ENCODE assay signal across 12 cellular contexts in the genomic region with DNA sequence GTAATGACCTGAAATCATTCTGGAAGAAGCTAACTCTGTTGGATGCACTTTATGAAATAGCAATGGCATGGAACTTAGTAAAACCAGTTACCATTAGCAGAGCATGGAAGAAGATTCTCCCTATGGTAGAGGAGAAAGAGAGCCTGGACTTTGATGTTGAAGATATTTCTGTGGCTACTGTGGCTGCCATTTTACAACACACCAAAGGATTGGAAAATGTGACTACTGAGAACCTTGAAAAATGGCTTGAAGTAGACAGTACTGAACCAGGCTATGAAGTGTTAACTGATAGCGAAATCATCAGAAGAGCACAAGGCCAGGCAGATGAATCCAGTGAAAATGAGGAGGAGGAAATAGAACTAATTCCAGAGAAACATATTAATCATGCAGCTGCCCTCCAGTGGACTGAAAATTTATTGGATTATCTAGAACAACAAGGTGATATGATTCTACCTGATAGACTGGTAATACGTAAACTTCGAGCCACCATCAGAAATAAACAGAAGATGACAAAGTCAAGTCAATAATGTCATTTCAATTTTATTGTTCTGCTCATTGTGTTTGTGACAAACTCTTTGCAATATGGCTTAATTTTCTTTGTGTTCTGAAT. TPM values are rescaled to one million over a fixed set of nuclear protein-coding genes. Genes with fewer than 3 reads are reported as not detected.
A peak's percentile ranks its signal among the peaks of the same experiment; 100 is the strongest.
DNase-seq lines count a peak whose midpoint lies in the region; ATAC-seq and TF ChIP-seq lines count a peak whose summit lies in the region.
"Had no signal": no experiment of that assay in that cellular context is flagged by ENCODE, and none has a peak within 500 bp of the region (broad histone marks: within the 10 kb centered on the region; RNA-seq: fewer than 3 reads in every experiment).

No MANE protein-coding gene starts in this region.

- H3K27me3 Mint-ChIP-seq in activated CD8-positive, alpha-beta T cell treated with anti-CD3 and anti-CD28 coated beads, Interleukin-2, amount 10 ng/mL, durations not matched to agents 7 days and 5 days (ENCODE audit: low read depth): no peaks in the 10 kb centered on the region

- no peak overlapping the region for H3K4me3 ChIP-seq in BLaER1
- no peak overlapping the region for H3K4me3 ChIP-seq in uterus

- no peak for TF ChIP-seq POLR2A in uterus (IDR thresholded peaks at IDR 0.05)

- H3K4me1 Mint-ChIP-seq in activated CD8-positive, alpha-beta T cell treated with anti-CD3 and anti-CD28 coated beads, Interleukin-2, amount 10 ng/mL, durations not matched to agents 7 days and 5 days (ENCODE audit: low read depth): peaks cover 48% of the 10 kb centered on the region

- peaks cover 29% of the 10 kb centered on the region for H3K36me3 Mint-ChIP-seq in activated CD8-positive, alpha-beta T cell treated with anti-CD3 and anti-CD28 coated beads, Interleukin-2, amount 10 ng/mL, durations not matched to agents 7 days and 5 days (ENCODE audit: low read depth)

- 0 out of 2 replicates have a peak overlapping the region, but pooled peaks have one; percentile 87 for H3K4me2 ChIP-seq in BLaER1

- H3K27me3 ChIP-seq in BLaER1 (no peaks in the 10 kb centered on the region), uterus (no peaks in the 10 kb centered on the region)
- H3K27me3 ChIP-seq: heart left ventricle had no signal

- H3K27ac ChIP-seq in BLaER1 (no peak overlapping the region), uterus (no peak overlapping the region)
- H3K27ac ChIP-seq: heart left ventricle had no signal

- peak; percentile 12 for TF ChIP-seq CTCF in GM12873 (IDR thresholded peaks at IDR 0.05; ENCODE audit: insufficient read depth, low read depth, low read length, missing control alignments)
- TF ChIP-seq CTCF in uterus (IDR thresholded peaks at IDR 0.05): no peak

- H3K4me1 ChIP-seq in BLaER1 (peaks cover 34% of the 10 kb centered on the region), uterus (no peaks in the 10 kb centered on the region)

- H4K20me1 ChIP-seq in BLaER1: no peaks in the 10 kb centered on the region; the same call in 1 of the 2 replicates

- no peak for ATAC-seq in activated CD8-positive, alpha-beta T cell treated with anti-CD3 and anti-CD28 coated beads, Interleukin-2, amount 10 ng/mL, durations not matched to agents 7 days and 5 days
- no peak for ATAC-seq in GM19328 (IDR thresholded peaks at IDR 0.05; ENCODE audit: unreplicated experiment)
- ATAC-seq: heart left ventricle had no signal

- intact Hi-C loops in uterus (cut with DNase I; ENCODE audit: low total_unique reads): no loop called here

- POLR2A ChIA-PET in activated CD8-positive, alpha-beta T cell treated with anti-CD3 and anti-CD28 coated beads, Interleukin-2, amount 10 ng/mL, durations not matched to agents 7 days and 5 days (lab: Charles Lee): no interaction called here

- no peak overlapping the region for H3K9ac ChIP-seq in BLaER1

- no peaks in the 10 kb centered on the region for H3K9me3 Mint-ChIP-seq in activated CD8-positive, alpha-beta T cell treated with anti-CD3 and anti-CD28 coated beads, Interleukin-2, amount 10 ng/mL, durations not matched to agents 7 days and 5 days (ENCODE audit: insufficient read depth)

- CTCF ChIA-PET in activated CD8-positive, alpha-beta T cell treated with anti-CD3 and anti-CD28 coated beads, Interleukin-2, amount 10 ng/mL, durations not matched to agents 7 days and 5 days (lab: Charles Lee): interaction anchor here (0.6 to 1.4 kb wide), 3 partner anchors 337 to 632 kb away, joined by 3 to 5 read pairs (median 4); no protein-coding TSS in a partner anchor

- peak overlapping the region; percentile 91 for H3K4me3 Mint-ChIP-seq in activated CD8-positive, alpha-beta T cell treated with anti-CD3 and anti-CD28 coated beads, Interleukin-2, amount 10 ng/mL, durations not matched to agents 7 days and 5 days

- H3K9me3 ChIP-seq in BLaER1 (no peaks in the 10 kb centered on the region), uterus (no peaks in the 10 kb centered on the region)
- H3K9me3 ChIP-seq: heart left ventricle had no signal

- H3K36me3 ChIP-seq in BLaER1: no peaks in the 10 kb centered on the region
- no peaks in the 10 kb centered on the region for H3K36me3 ChIP-seq in uterus

- H3K27ac Mint-ChIP-seq in activated CD8-positive, alpha-beta T cell treated with anti-CD3 and anti-CD28 coated beads, Interleukin-2, amount 10 ng/mL, durations not matched to agents 7 days and 5 days: no peak overlapping the region

- no peak for DNase-seq in activated CD8-positive, alpha-beta T cell treated with anti-CD3 and anti-CD28 coated beads, Interleukin-2, amount 10 ng/mL, durations not matched to agents 7 days and 5 days
- peak; percentile 18 for DNase-seq in iris pigment epithelial cell (ENCODE audit: low read depth)
- DNase-seq in activated CD8-positive, alpha-beta memory T cell treated with anti-CD3 and anti-CD28 coated beads, Interleukin-2, amount 50 U/mL, for 48 hours: no peak
- no peak for DNase-seq in uterus
- DNase-seq in NOMO-1 treated with dmso at 0.1 percent for 144 hours (lab: John Stamatoyannopoulos, UW; ENCODE audit: unreplicated experiment): no peak
- DNase-seq: cortex of kidney, heart left ventricle, NCI-H446 treated with DMSO at 0.1 percent for 48 hours, small intestine had no signal

RNA-seq across cellular contexts. Expression of a gene that starts 2.0 kb away (rescaled TPM):
- total RNA-seq in activated CD8-positive, alpha-beta T cell treated with anti-CD3 and anti-CD28 coated beads, Interleukin-2, amount 10 ng/mL, durations not matched to agents 7 days and 5 days: 10 to 100 TPM in 1 of 2 experiments, 1 to 10 TPM in 1; 9.4 to 10.3 TPM
- 10 to 100 TPM in 2 of 4 donors, 1 to 10 TPM in 2; 2.4 to 27.7 (median 7.5) TPM for total RNA-seq in uterus

RNA-seq across cellular contexts. Expression of a gene that starts 2.1 kb away (rescaled TPM):
- 10 to 100 TPM; 35.7 to 37.5 TPM for total RNA-seq in activated CD8-positive, alpha-beta T cell treated with anti-CD3 and anti-CD28 coated beads, Interleukin-2, amount 10 ng/mL, durations not matched to agents 7 days and 5 days
- 10 to 100 TPM; 36.9 to 48.8 (median 42.5) TPM for total RNA-seq in uterus

RNA-seq across cellular contexts. Expression of a gene that starts 48.8 kb away (rescaled TPM):
- total RNA-seq in activated CD8-positive, alpha-beta T cell treated with anti-CD3 and anti-CD28 coated beads, Interleukin-2, amount 10 ng/mL, durations not matched to agents 7 days and 5 days: 10 to 100 TPM; 14.7 to 15.5 TPM
- 10 to 100 TPM in 3 of 4 donors, 1 to 10 TPM in 1; 8.2 to 35.9 (median 19.8) TPM for total RNA-seq in uterus
